19 cellular contexts compared by ENCODE assay signal in genomic region chr3:10609134-10609533, GRCh38.
"Had no signal": no experiment of that assay in that cellular context is flagged by ENCODE, and none has a peak within 500 bp of the region (broad histone marks: within the 10 kb centered on the region; RNA-seq: fewer than 3 reads in every experiment).

No MANE protein-coding gene starts in this region.

- H3K27me3 ChIP-seq: body of pancreas, upper lobe of left lung had no signal

- H3K27ac ChIP-seq: body of pancreas, foreskin keratinocyte, left ventricle myocardium inferior, prostate gland, SK-N-MC, upper lobe of left lung, WERI-Rb-1 had no signal

- H3K9me3 ChIP-seq: prostate gland had no signal

- DNase-seq: activated CD4-positive, alpha-beta memory T cell treated with anti-CD3 and anti-CD28 coated beads for 36 hours; activated CD4-positive, alpha-beta T cell treated with anti-CD3 and anti-CD28 coated beads for 36 hours; activated CD8-positive, alpha-beta memory T cell treated with anti-CD3 and anti-CD28 coated beads, Interleukin-2, amount 10 ng/mL, durations not matched to agents 7 days and 5 days; activated effector memory CD4-positive, alpha-beta T cell treated with anti-CD3 and anti-CD28 coated beads, Interleukin-2, amount 50 U/mL, for 16 hours; activated T-cell treated with anti-CD3 and anti-CD28 coated beads, Interleukin-2, amount 50 U/mL, for 24 hours; body of pancreas; effector memory CD4-positive, alpha-beta T cell; foreskin keratinocyte; islet precursor cell; left ventricle myocardium inferior; right cardiac atrium; small intestine; stimulated activated CD4-positive, alpha-beta T cell treated with anti-CD3 and anti-CD28 coated beads, Interleukin-4, amount 100 ng/mL, for 4 hours; stimulated activated CD8-positive, alpha-beta memory T cell treated with anti-CD3 and anti-CD28 coated beads, Interleukin-4, amount 100 ng/mL, for 48 hours; stimulated activated naive CD8-positive, alpha-beta T cell treated with anti-CD3 and anti-CD28 coated beads, Interleukin-15, Interleukin-2, amounts not matched to agents 100 U/mL and 50 U/mL, for 24 hours; WERI-Rb-1 had no signal

- H3K4me3 ChIP-seq: body of pancreas, left ventricle myocardium inferior, prostate gland, SK-N-MC, upper lobe of left lung had no signal

- H3K36me3 ChIP-seq: left ventricle myocardium inferior, prostate gland, upper lobe of left lung, WERI-Rb-1 had no signal

- H3K4me1 ChIP-seq: body of pancreas, foreskin keratinocyte, left ventricle myocardium inferior, prostate gland, upper lobe of left lung had no signal
